In genomic region chr1:8364528-8365442, GRCh38 we compare ENCODE assay signal across 1 cellular context.
TF ChIP-seq lines count a peak whose summit lies in the region.

No MANE protein-coding gene starts in this region.

TF ChIP-seq in GM12878, 131 proteins besides CTCF, POLR2A, EP300 and RAD21 (continued from another document):
- TF ChIP-seq DPF2 (IDR thresholded peaks at IDR 0.05) (no peak), IRF4 (IDR thresholded peaks at IDR 0.05; ENCODE audit: low read depth, low read length) (no peak), STAT3 (IDR thresholded peaks at IDR 0.05; ENCODE audit: low read depth, low read length) (no peak), JUND (IDR thresholded peaks at IDR 0.05; ENCODE audit: low read depth, low read length) (no peak), SREBF2 (IDR thresholded peaks at IDR 0.05; ENCODE audit: low read length) (no peak), ZZZ3 (IDR thresholded peaks at IDR 0.05; ENCODE audit: control insufficient read depth, insufficient read length, low read depth) (no peak), YBX1 (IDR thresholded peaks at IDR 0.05) (no peak), EED (IDR thresholded peaks at IDR 0.05; ENCODE audit: low read depth) (no peak), JUNB (IDR thresholded peaks at IDR 0.05) (no peak), MTA3 (IDR thresholded peaks at IDR 0.05; ENCODE audit: borderline replicate concordance, low read length) (no peak), BCL3 (IDR thresholded peaks at IDR 0.05; ENCODE audit: borderline replicate concordance, insufficient read depth, low read depth, low read length, poor library complexity, severe bottlenecking) (no peak), SKIL (IDR thresholded peaks at IDR 0.05; ENCODE audit: low read depth, poor library complexity, severe bottlenecking) (no peak), SP1 (IDR thresholded peaks at IDR 0.05; ENCODE audit: low read depth, low read length) (no peak)
- TF ChIP-seq, protein P1, sequence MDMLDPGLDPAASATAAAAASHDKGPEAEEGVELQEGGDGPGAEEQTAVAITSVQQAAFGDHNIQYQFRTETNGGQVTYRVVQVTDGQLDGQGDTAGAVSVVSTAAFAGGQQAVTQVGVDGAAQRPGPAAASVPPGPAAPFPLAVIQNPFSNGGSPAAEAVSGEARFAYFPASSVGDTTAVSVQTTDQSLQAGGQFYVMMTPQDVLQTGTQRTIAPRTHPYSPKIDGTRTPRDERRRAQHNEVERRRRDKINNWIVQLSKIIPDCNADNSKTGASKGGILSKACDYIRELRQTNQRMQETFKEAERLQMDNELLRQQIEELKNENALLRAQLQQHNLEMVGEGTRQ (IDR thresholded peaks at IDR 0.05; ENCODE audit: borderline replicate concordance, low read depth, low read length): no peak
TF ChIP-seq in GM12878: peak in this region for 0.
